Comparison of ENCODE assay signal across 1 cellular context in genomic region chr13:40589285-40590109, GRCh38.
TF ChIP-seq lines count a peak whose summit lies in the region.

No MANE protein-coding gene starts in this region.

TF ChIP-seq in SK-N-SH treated with all-trans-retinoic acid at 6 μM for 48 hours, 23 proteins besides CTCF, POLR2A, EP300 and RAD21 (continued from another document):
- TF ChIP-seq CREB5 (CRISPR knock-in tag; IDR thresholded peaks at IDR 0.05; ENCODE audit: low read depth) (no peak), ZNF70 (CRISPR knock-in tag; IDR thresholded peaks at IDR 0.05) (no peak), ZC3H10 (CRISPR knock-in tag; IDR thresholded peaks at IDR 0.05) (no peak), PPARA (CRISPR knock-in tag; IDR thresholded peaks at IDR 0.05; ENCODE audit: borderline replicate concordance) (no peak), ARNTL (CRISPR knock-in tag; IDR thresholded peaks at IDR 0.05; ENCODE audit: borderline replicate concordance, low read depth) (no peak)
